ENCODE assay signal across 1 cellular context in the genomic region with DNA sequence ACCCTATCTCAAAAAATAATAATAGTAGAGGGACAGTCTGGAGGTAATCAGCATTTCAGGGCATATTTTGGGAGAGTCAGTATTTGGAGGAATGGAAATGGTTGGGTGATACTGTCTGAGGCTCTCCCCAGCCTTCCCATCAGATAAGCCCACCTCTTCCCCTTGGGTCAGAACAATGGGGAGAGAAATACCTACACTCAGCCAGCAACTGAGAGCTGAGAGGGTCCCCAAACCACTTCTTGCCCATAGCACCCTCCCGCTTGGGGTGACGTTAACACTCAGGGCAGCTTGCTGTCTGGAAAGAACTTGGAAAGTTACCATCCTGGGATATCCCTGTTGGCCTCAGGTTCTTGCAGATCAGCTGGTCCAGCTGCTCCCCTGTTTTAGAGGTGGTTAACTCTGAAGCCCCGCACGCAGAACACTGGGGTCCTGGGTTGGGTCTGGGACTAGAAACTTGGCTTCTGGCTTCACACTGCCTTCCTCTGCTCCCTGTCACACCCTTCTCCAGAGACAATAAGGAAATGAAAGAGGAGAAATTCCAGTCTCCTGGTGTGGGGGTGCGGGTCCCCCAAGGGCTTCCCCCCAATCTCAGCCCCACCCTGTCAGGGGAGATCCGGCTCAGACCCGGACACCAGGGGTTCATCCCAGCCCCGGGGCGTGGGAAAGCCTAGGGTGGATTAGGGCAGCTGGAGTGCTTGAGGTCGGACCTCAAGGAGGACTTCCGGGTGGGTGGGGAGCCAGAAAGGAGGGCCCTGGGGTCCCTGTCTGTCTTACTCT.
TF ChIP-seq lines count a peak whose summit lies in the region.

No MANE protein-coding gene starts in this region.

TF ChIP-seq in K562, 482 proteins besides CTCF, POLR2A, EP300 and RAD21:
- TF ChIP-seq, protein P1, sequence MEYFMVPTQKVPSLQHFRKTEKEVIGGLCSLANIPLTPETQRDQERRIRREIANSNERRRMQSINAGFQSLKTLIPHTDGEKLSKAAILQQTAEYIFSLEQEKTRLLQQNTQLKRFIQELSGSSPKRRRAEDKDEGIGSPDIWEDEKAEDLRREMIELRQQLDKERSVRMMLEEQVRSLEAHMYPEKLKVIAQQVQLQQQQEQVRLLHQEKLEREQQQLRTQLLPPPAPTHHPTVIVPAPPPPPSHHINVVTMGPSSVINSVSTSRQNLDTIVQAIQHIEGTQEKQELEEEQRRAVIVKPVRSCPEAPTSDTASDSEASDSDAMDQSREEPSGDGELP (CRISPR knock-in tag; IDR thresholded peaks at IDR 0.05; ENCODE audit: borderline replicate concordance) = peak; percentile 17; the same call in 1 of the 2 replicates
- no peak for TF ChIP-seq ZNF551 (CRISPR knock-in tag; IDR thresholded peaks at IDR 0.05)
- no peak for TF ChIP-seq TAF1 (IDR thresholded peaks at IDR 0.05; ENCODE audit: control insufficient read depth, extremely low read depth, insufficient read depth, low read length, severe bottlenecking)
- TF ChIP-seq NR2F6 (CRISPR knock-in tag; IDR thresholded peaks at IDR 0.05) = no peak
